Comparison of ENCODE assay signal across 1 cellular context in the genomic region with DNA sequence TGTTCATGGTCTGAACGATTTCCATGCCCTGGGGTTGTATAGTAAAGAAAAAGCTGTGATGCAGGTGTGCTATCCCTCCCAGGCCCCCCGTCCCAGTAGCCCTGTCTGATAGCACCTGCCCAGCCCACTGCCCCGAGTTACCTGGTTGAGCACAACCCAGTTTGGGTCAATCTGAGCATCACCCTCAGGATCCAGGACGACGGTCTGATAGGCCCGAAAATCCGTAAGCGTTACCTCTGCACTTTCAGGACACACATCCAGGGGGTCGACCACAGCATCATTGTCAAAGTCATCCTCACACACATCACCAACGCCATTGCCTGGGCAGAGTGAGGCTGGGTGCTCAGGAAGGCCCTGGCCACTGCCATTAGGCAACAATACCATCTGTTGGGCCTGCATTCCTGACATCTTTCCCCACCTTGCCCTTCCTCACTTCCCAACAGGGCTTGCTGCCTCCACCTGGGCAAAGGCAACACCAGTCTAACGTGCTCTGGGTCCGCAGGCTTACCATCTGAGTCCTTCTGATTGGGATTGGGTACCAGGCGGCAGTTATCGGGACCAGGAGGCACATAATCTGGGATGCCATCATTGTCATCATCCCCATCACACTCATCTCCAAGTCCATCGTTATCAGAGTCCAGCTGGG.
A peak's percentile ranks its signal among the peaks of the same experiment; 100 is the strongest.
TF ChIP-seq lines count a peak whose summit lies in the region.

No MANE protein-coding gene starts in this region.

TF ChIP-seq in GM23338, 12 proteins besides CTCF, POLR2A, EP300 and RAD21:
- 0 out of 2 replicates have a peak, but pooled peaks have one; percentile 23 for TF ChIP-seq POLR2AphosphoS5 (IDR thresholded peaks at IDR 0.05; ENCODE audit: low read depth)
- no peak for TF ChIP-seq EZH2phosphoT487 (IDR thresholded peaks at IDR 0.05; ENCODE audit: unreplicated experiment)
